Comparison of ENCODE assay signal across 9 cellular contexts in genomic region chr4:155972098-155972497, GRCh38. TPM values are rescaled to one million over a fixed set of nuclear protein-coding genes. Genes with fewer than 3 reads are reported as not detected.
A peak's percentile ranks its signal among the peaks of the same experiment; 100 is the strongest.
DNase-seq lines count a peak whose midpoint lies in the region; ATAC-seq lines count a peak whose summit lies in the region.
"Had no signal": no experiment of that assay in that cellular context is flagged by ENCODE, and none has a peak within 500 bp of the region (broad histone marks: within the 10 kb centered on the region; RNA-seq: fewer than 3 reads in every experiment).

No MANE protein-coding gene starts in this region.

- H3K27me3 ChIP-seq in right cardiac atrium (ENCODE audit: control insufficient read depth, insufficient read depth): no peaks in the 10 kb centered on the region
- H3K27me3 ChIP-seq: tibial artery had no signal

- H3K9me3 ChIP-seq in right cardiac atrium (ENCODE audit: control insufficient read depth, low read length): no peaks in the 10 kb centered on the region
- H3K9me3 ChIP-seq: tibial artery had no signal

- in situ Hi-C loops in G401 (cut with HindIII; ENCODE audit: low sequenced_read_pairs): no loop called here

- H3K27ac ChIP-seq in right cardiac atrium (ENCODE audit: low read length): no peak overlapping the region
- H3K27ac ChIP-seq: tibial artery had no signal

- no peak overlapping the region for H3K4me3 ChIP-seq in right cardiac atrium (ENCODE audit: low read length)
- H3K4me3 ChIP-seq: tibial artery had no signal

- WGBS in right cardiac atrium: 42% methylated on average over 4 of the region's 4 CpGs

- peak; percentile 40 to 41 for ATAC-seq in right cardiac atrium
- no peak for ATAC-seq in GM19395 (IDR thresholded peaks at IDR 0.05; ENCODE audit: unreplicated experiment)

- H3K4me1 ChIP-seq in right cardiac atrium (ENCODE audit: control insufficient read depth, insufficient read depth, low read length): no peaks in the 10 kb centered on the region
- H3K4me1 ChIP-seq: tibial artery had no signal

- intact Hi-C loops in right cardiac atrium (cut with DNase I): no loop called here

- DNase-seq in G401 (ENCODE audit: low spot score): peak; percentile 30
- DNase-seq in H4 (ENCODE audit: low spot score): peak; percentile 44
- peak; percentile 51 for DNase-seq in NCI-H460 (ENCODE audit: extremely low read depth, low read depth)
- peak in 1 of 3 donors; percentile 13 for DNase-seq in right cardiac atrium
- DNase-seq in stimulated activated CD8-positive, alpha-beta memory T cell treated with anti-CD3 and anti-CD28 coated beads, Interleukin-4, amount 100 ng/mL, for 48 hours: no peak
- no peak for DNase-seq in activated CD4-positive, alpha-beta T cell treated with anti-CD3 and anti-CD28 coated beads, Interleukin-2, amount 50 U/mL, for 4 hours
- DNase-seq in NCI-H2196 (lab: John Stamatoyannopoulos, UW; ENCODE audit: unreplicated experiment): no peak

RNA-seq across cellular contexts. Expression of gene CTSO, which starts 18.4 kb away (rescaled TPM):
- 14.9 and 15.1 TPM in 2 replicates for total RNA-seq in G401 (2014; rRNA removed; shearing (Covaris generic))
- 8.1 and 9.6 TPM in 2 replicates for total RNA-seq in H4 (2014; rRNA removed; shearing (Covaris generic))
- 3.7 and 5.6 TPM in 2 replicates for total RNA-seq in NCI-H460 (2014; rRNA removed; shearing (Covaris generic))
- 2.3 and 3.0 TPM in 2 replicates for polyA plus RNA-seq in NCI-H460 (2014; cell fraction: nucleus; rRNA removed)
- total RNA-seq in right cardiac atrium: 10 to 100 TPM; 10.5 to 15.9 (median 12.9) TPM
- 7.6 TPM for polyA plus RNA-seq in right cardiac atrium

Comparison
In these comparisons a context has a peak if more than half of its experiments do, and no peak if none do; other contexts are left out.
1. DNase-seq: peak in G401 (single experiment), H4 (single experiment) and NCI-H460 (single experiment); none in stimulated activated CD8-positive, alpha-beta memory T cell treated with anti-CD3 and anti-CD28 coated beads, Interleukin-4, amount 100 ng/mL, for 48 hours (single experiment), activated CD4-positive, alpha-beta T cell treated with anti-CD3 and anti-CD28 coated beads, Interleukin-2, amount 50 U/mL, for 4 hours (0 of 2) and NCI-H2196 (single experiment).